Comparison of ENCODE assay signal across 8 cellular contexts in the genomic region with DNA sequence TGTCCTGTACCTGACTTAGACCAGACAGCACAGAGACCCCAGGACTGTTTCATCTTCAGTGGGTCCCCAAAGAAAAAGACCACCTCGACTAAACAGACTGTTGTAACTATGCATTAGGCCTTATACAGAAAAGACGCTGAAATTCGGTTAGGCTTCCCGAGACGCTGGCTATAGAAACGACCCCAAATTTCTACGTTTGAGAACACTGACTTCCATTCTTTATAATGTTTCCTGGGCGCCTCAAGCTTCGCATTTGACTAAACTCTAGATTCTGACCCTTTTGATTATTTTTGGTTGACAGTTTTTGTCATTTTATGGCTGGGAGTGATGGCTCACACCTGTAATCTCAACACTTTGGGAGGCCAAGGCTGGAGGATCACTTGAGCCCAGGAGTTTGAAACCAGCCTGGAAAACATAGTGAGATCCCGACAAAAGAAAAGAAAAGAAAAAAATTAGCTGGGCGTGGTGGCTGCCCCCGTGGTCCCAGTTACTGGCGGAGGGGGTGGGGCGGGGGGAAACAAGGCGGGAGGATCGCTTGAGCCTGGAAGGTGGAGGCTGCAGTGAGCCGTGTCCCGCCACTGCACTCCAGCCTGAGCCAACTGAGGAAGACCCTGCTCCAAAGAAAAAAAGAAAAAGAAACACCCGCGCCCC. TPM values are rescaled to one million over a fixed set of nuclear protein-coding genes. Genes with fewer than 3 reads are reported as not detected.
A peak's percentile ranks its signal among the peaks of the same experiment; 100 is the strongest.
DNase-seq lines count a peak whose midpoint lies in the region; ATAC-seq lines count a peak whose summit lies in the region.

No MANE protein-coding gene starts in this region.

- H3K27ac ChIP-seq in substantia nigra (ENCODE audit: low read depth, low read length, poor library complexity, severe bottlenecking), result peak overlapping the region; percentile 95

- peaks cover 42% of the 10 kb centered on the region for H3K4me1 Mint-ChIP-seq in activated naive CD8-positive, alpha-beta T cell treated with anti-CD3 and anti-CD28 coated beads, Interleukin-2, amount 10 ng/mL, durations not matched to agents 7 days and 5 days

- ATAC-seq in activated naive CD8-positive, alpha-beta T cell treated with anti-CD3 and anti-CD28 coated beads, Interleukin-2, amount 10 ng/mL, durations not matched to agents 7 days and 5 days (ENCODE audit: low read depth), result no peak
- no peak for ATAC-seq in GM21390 (IDR thresholded peaks at IDR 0.05; ENCODE audit: unreplicated experiment)

- peak; percentile 42 for DNase-seq in NCI-H82 (lab: John Stamatoyannopoulos, UW)
- DNase-seq in NCI-H82 treated with DMSO at 0.1 percent for 48 hours (lab: John Stamatoyannopoulos, UW; ENCODE audit: unreplicated experiment), result no peak
- no peak for DNase-seq in activated naive CD8-positive, alpha-beta T cell treated with anti-CD3 and anti-CD28 coated beads, Interleukin-2, amount 10 ng/mL, durations not matched to agents 7 days and 5 days
- DNase-seq in islet precursor cell, result peak; percentile 67
- DNase-seq in substantia nigra (lab: John Stamatoyannopoulos, UW), result no peak
- no peak for DNase-seq in putamen (ENCODE audit: low spot score)
- no peak for DNase-seq in effector CD8-positive, alpha-beta T cell (lab: John Stamatoyannopoulos, UW)

- no peaks in the 10 kb centered on the region for H3K27me3 Mint-ChIP-seq in activated naive CD8-positive, alpha-beta T cell treated with anti-CD3 and anti-CD28 coated beads, Interleukin-2, amount 10 ng/mL, durations not matched to agents 7 days and 5 days

- peaks cover 8% of the 10 kb centered on the region for H3K36me3 Mint-ChIP-seq in activated naive CD8-positive, alpha-beta T cell treated with anti-CD3 and anti-CD28 coated beads, Interleukin-2, amount 10 ng/mL, durations not matched to agents 7 days and 5 days

- peak overlapping the region; percentile 87 for H3K4me3 Mint-ChIP-seq in activated naive CD8-positive, alpha-beta T cell treated with anti-CD3 and anti-CD28 coated beads, Interleukin-2, amount 10 ng/mL, durations not matched to agents 7 days and 5 days

- POLR2A ChIA-PET in activated naive CD8-positive, alpha-beta T cell treated with anti-CD3 and anti-CD28 coated beads, Interleukin-2, amount 10 ng/mL, durations not matched to agents 7 days and 5 days (lab: Charles Lee), result interaction anchor here (0.8 to 6.5 kb wide), 4 partner anchors 10 to 79 kb away, joined by 3 to 51 read pairs (median 8); no protein-coding TSS in a partner anchor

- peak overlapping the region; percentile 89 for H3K27ac Mint-ChIP-seq in activated naive CD8-positive, alpha-beta T cell treated with anti-CD3 and anti-CD28 coated beads, Interleukin-2, amount 10 ng/mL, durations not matched to agents 7 days and 5 days

- H3K9me3 Mint-ChIP-seq in activated naive CD8-positive, alpha-beta T cell treated with anti-CD3 and anti-CD28 coated beads, Interleukin-2, amount 10 ng/mL, durations not matched to agents 7 days and 5 days, result no peaks in the 10 kb centered on the region

RNA-seq across cellular contexts. Expression of a gene that starts 0.9 kb away (rescaled TPM):
- 10 to 100 TPM; 77.9 to 82.7 TPM for total RNA-seq in activated naive CD8-positive, alpha-beta T cell treated with anti-CD3 and anti-CD28 coated beads, Interleukin-2, amount 10 ng/mL, durations not matched to agents 7 days and 5 days

Comparison
In these comparisons a context has a peak if more than half of its experiments do, and no peak if none do; other contexts are left out.
1. DNase-seq: peak in NCI-H82 (single experiment) and islet precursor cell (single experiment); none in NCI-H82 treated with DMSO at 0.1 percent for 48 hours (single experiment), activated naive CD8-positive, alpha-beta T cell treated with anti-CD3 and anti-CD28 coated beads, Interleukin-2, amount 10 ng/mL, durations not matched to agents 7 days and 5 days (single experiment), substantia nigra (0 of 49), putamen (single experiment) and effector CD8-positive, alpha-beta T cell (single experiment).